1 cellular context compared by ENCODE assay signal in genomic region chr2:54968561-54969218, GRCh38.
TF ChIP-seq lines count a peak whose summit lies in the region.

No MANE protein-coding gene starts in this region.

TF ChIP-seq in H1, 55 proteins besides CTCF, POLR2A, EP300 and RAD21:
- TF ChIP-seq TAF1 (IDR thresholded peaks at IDR 0.05; ENCODE audit: low read depth, low read length): no peak
- 0 out of 2 replicates have a peak, but pooled peaks have one; percentile 45 for TF ChIP-seq POLR2AphosphoS5 (IDR thresholded peaks at IDR 0.05; ENCODE audit: low read depth, low read length)
